Comparison of ENCODE assay signal across 1 cellular context in genomic region chr13:99256709-99257108, GRCh38.
TF ChIP-seq lines count a peak whose summit lies in the region.

No MANE protein-coding gene starts in this region.

TF ChIP-seq in SK-N-SH, 30 proteins besides CTCF, POLR2A, EP300 and RAD21 (continued from another document):
- TF ChIP-seq SIN3A (IDR thresholded peaks at IDR 0.05; ENCODE audit: borderline replicate concordance, low read depth, low read length) (no peak), EZH2phosphoT487 (IDR thresholded peaks at IDR 0.05; ENCODE audit: borderline replicate concordance, low read depth) (no peak), SMC3 (IDR thresholded peaks at IDR 0.05; ENCODE audit: low read depth, low read length) (no peak), FOXM1 (IDR thresholded peaks at IDR 0.05; ENCODE audit: low read depth) (no peak), ELF1 (IDR thresholded peaks at IDR 0.05) (no peak)
